ENCODE assay signal across 1 cellular context in genomic region chr3:33380653-33381052, GRCh38.
TF ChIP-seq lines count a peak whose summit lies in the region.

No MANE protein-coding gene starts in this region.

TF ChIP-seq in H1, 55 proteins besides CTCF, POLR2A, EP300 and RAD21:
- TF ChIP-seq POLR2AphosphoS5 (IDR thresholded peaks at IDR 0.05; ENCODE audit: low read depth, low read length) (0 out of 2 replicates have a peak, but pooled peaks have one; percentile 20), SRF (IDR thresholded peaks at IDR 0.05; ENCODE audit: low read depth, low read length) (no peak)
